Comparison of ENCODE assay signal across 33 cellular contexts in the genomic region with DNA sequence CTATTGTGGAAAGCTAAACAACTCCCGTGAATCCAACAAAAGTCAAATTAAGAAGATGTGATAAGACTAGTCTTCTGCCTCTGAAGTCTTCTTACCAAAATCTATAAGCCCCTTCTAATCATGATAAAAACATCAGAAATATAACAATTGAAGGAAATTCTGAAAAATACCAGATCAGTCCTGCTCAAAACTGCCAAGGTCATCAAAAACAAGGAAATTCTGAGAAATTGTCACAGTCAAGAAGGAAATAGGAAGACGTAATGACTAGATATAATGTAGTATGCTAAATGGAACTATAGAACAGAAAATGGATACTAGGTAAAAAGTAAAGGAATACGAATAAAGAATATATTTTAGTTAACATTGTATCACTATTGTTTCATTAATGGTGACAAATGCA.
"Had no signal": no experiment of that assay in that cellular context is flagged by ENCODE, and none has a peak within 500 bp of the region (broad histone marks: within the 10 kb centered on the region; RNA-seq: fewer than 3 reads in every experiment).

No MANE protein-coding gene starts in this region.

- H3K36me3 ChIP-seq: adrenal gland, ascending aorta, brain microvascular endothelial cell, breast epithelium, cardiac muscle cell had no signal

- H3K4me1 ChIP-seq: adrenal gland, ascending aorta, body of pancreas, breast epithelium had no signal

- ATAC-seq: activated naive CD4-positive, alpha-beta T cell treated with anti-CD3 and anti-CD28 coated beads, Interleukin-2, amount 50 U/mL, for 72 hours; activated naive CD8-positive, alpha-beta T cell treated with anti-CD3 and anti-CD28 coated beads, Interleukin-2, amount 50 U/mL, for 24 hours; activated T-cell treated with anti-CD3 and anti-CD28 coated beads, Interleukin-2, amount 50 U/mL, for 4 hours; activated T-cell treated with anti-CD3 and anti-CD28 coated beads, Interleukin-2, amount 50 U/mL, for 72 hours; activated T-helper 17 cell treated with anti-CD3 and anti-CD28 coated beads, Interleukin-2, amount 50 U/mL, for 72 hours; body of pancreas had no signal

- H3K27me3 ChIP-seq: adrenal gland, ascending aorta, body of pancreas, brain microvascular endothelial cell, breast epithelium, cardiac muscle cell had no signal

- H3K27ac ChIP-seq: adrenal gland, ascending aorta, body of pancreas, brain microvascular endothelial cell, breast epithelium, cardiac muscle cell had no signal

- H3K4me3 ChIP-seq: adrenal gland, ascending aorta, body of pancreas, breast epithelium, cardiac muscle cell had no signal

- FAIRE-seq: astrocyte, bronchial epithelial cell had no signal

- DNase-seq: activated effector memory CD4-positive, alpha-beta T cell treated with anti-CD3 and anti-CD28 coated beads, Interleukin-2, amount 50 U/mL, for 16 hours; activated effector memory CD4-positive, alpha-beta T cell treated with Interleukin-2 at 50 U/mL for 16 hours; activated gamma-delta T cell; activated gamma-delta T cell treated with Interleukin-2 at 50 U/mL for 16 hours; activated naive CD4-positive, alpha-beta T cell; activated naive CD4-positive, alpha-beta T cell treated with anti-CD3 and anti-CD28 coated beads for 36 hours; activated naive CD4-positive, alpha-beta T cell treated with anti-CD3 and anti-CD28 coated beads, Interleukin-2, amount 10 ng/mL, durations not matched to agents 7 days and 5 days; activated naive CD4-positive, alpha-beta T cell treated with anti-CD3 and anti-CD28 coated beads, Interleukin-2, amount 50 U/mL, for 16 hours; activated naive CD4-positive, alpha-beta T cell treated with Interleukin-2 at 50 U/mL for 16 hours; activated naive CD8-positive, alpha-beta T cell treated with anti-CD3 and anti-CD28 coated beads for 36 hours; activated naive CD8-positive, alpha-beta T cell treated with anti-CD3 and anti-CD28 coated beads, Interleukin-2, amount 10 ng/mL, durations not matched to agents 7 days and 5 days; activated naive CD8-positive, alpha-beta T cell treated with anti-CD3 and anti-CD28 coated beads, Interleukin-2, amount 50 U/mL, for 24 hours; activated T-cell treated with anti-CD3 and anti-CD28 coated beads, Interleukin-2, amount 50 U/mL, for 1 hour; activated T-cell treated with anti-CD3 and anti-CD28 coated beads, Interleukin-2, amount 50 U/mL, for 24 hours; activated T-cell treated with anti-CD3 and anti-CD28 coated beads, Interleukin-2, amount 50 U/mL, for 4 hours; activated T-cell treated with anti-CD3 and anti-CD28 coated beads, Interleukin-2, amount 50 U/mL, for 48 hours; activated T-cell treated with anti-CD3 and anti-CD28 coated beads, Interleukin-2, amount 50 U/mL, for 72 hours; adrenal gland; amniotic stem cell; amygdala; anterior cingulate cortex; body of pancreas; brain microvascular endothelial cell; caudate nucleus; central memory CD4-positive, alpha-beta T cell; cerebellar nuclear complex had no signal

- H3K9me3 ChIP-seq: adrenal gland, ascending aorta, body of pancreas, breast epithelium had no signal
